8 cellular contexts compared by ENCODE assay signal in the genomic region with DNA sequence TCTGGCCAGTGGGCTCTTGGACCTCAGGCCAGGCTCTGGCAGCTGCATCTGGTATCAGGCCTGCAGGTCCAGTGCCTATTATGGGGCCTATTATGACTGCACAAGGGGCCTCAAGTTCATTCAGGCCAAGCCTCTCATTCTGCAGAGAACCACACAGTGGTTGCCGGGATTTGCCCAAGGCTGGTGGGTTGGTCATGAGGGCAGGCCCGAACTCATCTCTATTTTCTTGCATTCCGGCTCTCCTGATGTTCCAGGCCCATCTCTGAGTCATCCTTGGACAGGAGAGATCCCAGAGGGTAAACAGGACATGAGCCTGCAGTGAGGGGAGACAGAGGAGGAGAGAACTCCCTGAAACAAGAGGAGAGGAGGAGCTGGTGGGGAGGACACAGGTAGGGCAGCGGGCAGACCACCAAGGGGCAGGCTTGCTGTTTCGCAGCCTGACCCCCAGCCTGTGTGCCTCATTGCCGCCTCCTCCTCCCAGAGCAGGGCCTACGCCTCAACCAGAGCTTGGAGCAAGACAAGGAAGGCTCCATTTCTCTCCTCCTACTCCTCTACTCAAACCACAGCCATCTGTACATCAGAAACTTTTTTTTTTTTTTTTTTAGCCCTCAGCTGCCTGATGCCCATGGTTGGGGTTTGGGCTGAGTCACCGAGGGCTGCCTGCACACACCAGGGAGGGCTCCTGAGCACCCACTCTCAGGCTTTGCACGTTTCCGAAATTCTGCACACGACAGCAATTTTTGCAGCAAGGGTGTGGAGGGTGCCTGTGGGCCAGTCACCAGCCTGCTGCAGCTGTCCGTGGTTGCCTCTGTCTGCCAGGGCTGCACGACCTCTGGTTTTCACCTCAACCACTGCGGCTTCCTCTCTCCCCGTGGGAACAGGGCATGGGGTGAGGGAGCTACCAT. TPM values are rescaled to one million over a fixed set of nuclear protein-coding genes. Genes with fewer than 3 reads are reported as not detected.
A peak's percentile ranks its signal among the peaks of the same experiment; 100 is the strongest.
DNase-seq lines count a peak whose midpoint lies in the region; ATAC-seq and TF ChIP-seq lines count a peak whose summit lies in the region.

No MANE protein-coding gene starts in this region.

- H3K4me1 ChIP-seq in spleen (peaks cover 8 to 66% (median 39%) of the 10 kb centered on the region in 6 donors), right atrium auricular region (peaks cover 0 to 8% of the 10 kb centered on the region in 2 donors), HAP-1 (peaks cover 13% of the 10 kb centered on the region)

- TF ChIP-seq POLR2A in spleen (IDR thresholded peaks at IDR 0.05) = no peak

- ATAC-seq in GM18909 (IDR thresholded peaks at IDR 0.05; ENCODE audit: poor library complexity, unreplicated experiment) (peak; percentile 38), omental fat pad (ENCODE audit: low FRiP score) (no peak)

- H3K9me3 ChIP-seq in spleen (no peaks in the 10 kb centered on the region), right atrium auricular region (no peaks in the 10 kb centered on the region), HAP-1 (no peaks in the 10 kb centered on the region)

- 50 to 64% (median 56%) methylated on average over 12 to 15 of the region's 15 CpGs for WGBS in spleen, 5 donors

- intact Hi-C loops in spleen (cut with DNase I; ENCODE audit: low total_unique reads) = loop anchor here (2.0 to 10.0 kb wide), 2 partner anchors 93 to 265 kb away; partner anchors contain the start of gene UPK2

- in situ Hi-C loops in brain microvascular endothelial cell (cut with HindIII; ENCODE audit: low pct_ligation_motif_present, low sequenced_read_pairs) (no loop called here), HAP-1 (cut with MboI; ENCODE audit: low sequenced_read_pairs) (no loop called here)

- TF ChIP-seq CTCF in brain microvascular endothelial cell (IDR thresholded peaks at IDR 0.05; ENCODE audit: low read depth, low read length, missing control alignments) (no peak), spleen (IDR thresholded peaks at IDR 0.05 in 8 of 11, conservative IDR thresholded peaks at IDR 0.05 in 3 of 11) (no peak), omental fat pad (IDR thresholded peaks at IDR 0.05) (no peak), right atrium auricular region (IDR thresholded peaks at IDR 0.05) (no peak)

- H3K4me3 ChIP-seq in brain microvascular endothelial cell (ENCODE audit: low read depth, low read length) (no peak overlapping the region), spleen (no peak overlapping the region), right atrium auricular region (no peak overlapping the region), HAP-1 (no peak overlapping the region)

- peak; percentile 54 for DNase-seq in T-helper 9 cell
- peak; percentile 18 for DNase-seq in brain microvascular endothelial cell
- DNase-seq in spleen = peak; percentile 80
- DNase-seq in omental fat pad (ENCODE audit: low spot score) = no peak
- DNase-seq in NCI-H2196 treated with DMSO at 0.1 percent for 48 hours (lab: John Stamatoyannopoulos, UW; ENCODE audit: unreplicated experiment) = no peak
- no peak for DNase-seq in right atrium auricular region (ENCODE audit: low spot score)
- no peak for DNase-seq in HAP-1 (ENCODE audit: low spot score in 2 of 2)

- H3K27ac ChIP-seq in brain microvascular endothelial cell (no peak overlapping the region), spleen (peak overlapping the region in 4 of 8 donors; percentile 10 to 53 (median 43)), right atrium auricular region (no peak overlapping the region)

- H3K27me3 ChIP-seq in brain microvascular endothelial cell (replicated peaks) = no peaks in the 10 kb centered on the region
- peaks cover 0 to 10% (median 0%) of the 10 kb centered on the region in 7 donors for H3K27me3 ChIP-seq in spleen (replicated peaks in 1 of 7)
- no peaks in the 10 kb centered on the region for H3K27me3 ChIP-seq in right atrium auricular region
- no peaks in the 10 kb centered on the region for H3K27me3 ChIP-seq in HAP-1 (ENCODE audit: low read depth)

- H3K36me3 ChIP-seq in brain microvascular endothelial cell (replicated peaks) = no peaks in the 10 kb centered on the region
- no peaks in the 10 kb centered on the region for H3K36me3 ChIP-seq in spleen
- no peaks in the 10 kb centered on the region for H3K36me3 ChIP-seq in right atrium auricular region
- H3K36me3 ChIP-seq in HAP-1 (replicated peaks) = no peaks in the 10 kb centered on the region

RNA-seq across cellular contexts. Expression of gene TREH, which starts 12.7 kb away (rescaled TPM):
- not detected for total RNA-seq in spleen
- polyA plus RNA-seq in spleen = 1 to 10 TPM in 2 of 3 donors, under 1 TPM in 1; 0.33 to 2.3 (median 2.0) TPM
- total RNA-seq in omental fat pad = not detected
- not detected for total RNA-seq in right atrium auricular region

Comparison
In these comparisons a context has a peak if more than half of its experiments do, and no peak if none do; other contexts are left out.
1. DNase-seq: peak in T-helper 9 cell (single experiment), brain microvascular endothelial cell (single experiment) and spleen (single experiment); none in omental fat pad (single experiment), NCI-H2196 treated with DMSO at 0.1 percent for 48 hours (single experiment), right atrium auricular region (single experiment) and HAP-1 (0 of 2).